In genomic region chr2:110678457-110679336, GRCh38 we compare ENCODE assay signal across 9 cellular contexts. TPM values are rescaled to one million over a fixed set of nuclear protein-coding genes. Genes with fewer than 3 reads are reported as not detected.
DNase-seq lines count a peak whose midpoint lies in the region; ATAC-seq and TF ChIP-seq lines count a peak whose summit lies in the region.
"Had no signal": no experiment of that assay in that cellular context is flagged by ENCODE, and none has a peak within 500 bp of the region (broad histone marks: within the 10 kb centered on the region; RNA-seq: fewer than 3 reads in every experiment).

No MANE protein-coding gene starts in this region.

- peak overlapping the region; percentile 97 to 98 (median 97) for H3K27ac Mint-ChIP-seq in nephron

- TF ChIP-seq POLR2A in NB4 (IDR thresholded peaks at IDR 0.05; ENCODE audit: extremely low read depth, insufficient read length): no peak

- no peaks in the 10 kb centered on the region for H3K36me3 ChIP-seq in fibroblast of lung (ENCODE audit: control insufficient read depth, insufficient read depth, low read length)

- no peaks in the 10 kb centered on the region for H3K9me3 Mint-ChIP-seq in nephron

- peak in 2 of 3 experiments; percentile 76 to 81 for DNase-seq in NCI-H1417 (lab: John Stamatoyannopoulos, UW)
- no peak for DNase-seq in NCI-H1417 treated with DMSO at 0.1 percent for 48 hours (lab: John Stamatoyannopoulos, UW)
- peak; percentile 73 for DNase-seq in NB4 (ENCODE audit: low read depth)
- DNase-seq in activated CD8-positive, alpha-beta memory T cell treated with anti-CD3 and anti-CD28 coated beads, Interleukin-2, amount 50 U/mL, for 48 hours: peak; percentile 66
- DNase-seq in fibroblast of lung (ENCODE audit: low read depth in 2 of 2): peak; percentile 25 to 27
- no peak for DNase-seq in ureter (ENCODE audit: low spot score)

- no peaks in the 10 kb centered on the region for H3K36me3 Mint-ChIP-seq in nephron (ENCODE audit: low read depth)

- no peaks in the 10 kb centered on the region for H3K9me3 ChIP-seq in fibroblast of lung (ENCODE audit: control insufficient read depth, insufficient read depth, low read depth, low read length)

- H3K4me3 Mint-ChIP-seq in nephron: peak overlapping the region; percentile 91 to 95 (median 95)

- peaks cover under 1% of the 10 kb centered on the region for H3K27me3 ChIP-seq in fibroblast of lung (ENCODE audit: control insufficient read depth, insufficient read depth, low read length)

- H3K4me2 ChIP-seq in fibroblast of lung (ENCODE audit: extremely low read depth, insufficient read depth, low read length): peak overlapping the region; percentile 95

- peak overlapping the region; percentile 94 for H2AFZ ChIP-seq in fibroblast of lung (ENCODE audit: low read length)

- H3K27ac ChIP-seq in fibroblast of lung (ENCODE audit: insufficient read depth, low read length): peak overlapping the region; percentile 80

- peak overlapping the region; percentile 95 for H3K4me3 ChIP-seq in NB4 (ENCODE audit: low read depth, low read length)
- peak overlapping the region; percentile 69 to 98 (median 90) for H3K4me3 ChIP-seq in fibroblast of lung (replicated peaks in 1 of 4; ENCODE audit: control extremely low read depth in 1 of 4, insufficient read depth in 1 of 4, low read depth in 3 of 4, low read length in 4 of 4)

- peak overlapping the region; percentile 71 for H3K9ac ChIP-seq in fibroblast of lung (ENCODE audit: insufficient read depth, low read length)

- TF ChIP-seq CTCF in NB4 (IDR thresholded peaks at IDR 0.05; ENCODE audit: low read depth, low read length): no peak
- TF ChIP-seq CTCF in fibroblast of lung (conservative IDR thresholded peaks at IDR 0.05 in 1 of 2, IDR thresholded peaks at IDR 0.05 in 1 of 2; ENCODE audit: low read depth in 1 of 2, low read length in 2 of 2): no peak
- TF ChIP-seq CTCF in nephron (IDR thresholded peaks at IDR 0.05; ENCODE audit: unreplicated experiment in 3 of 3): no peak

- H3K27me3 Mint-ChIP-seq in nephron (ENCODE audit: low read depth): peaks cover 8% of the 10 kb centered on the region

- peaks cover 36% of the 10 kb centered on the region for H3K4me1 Mint-ChIP-seq in nephron

- H3K4me1 ChIP-seq in fibroblast of lung (ENCODE audit: control insufficient read depth, extremely low read depth, insufficient read depth, low read length): peaks cover 8% of the 10 kb centered on the region

- ATAC-seq in HG02938 (IDR thresholded peaks at IDR 0.05; ENCODE audit: unreplicated experiment): no peak

- H4K20me1 ChIP-seq in fibroblast of lung (ENCODE audit: control insufficient read depth, extremely low read depth, insufficient read depth, low read length): no peaks in the 10 kb centered on the region

- peaks cover 32% of the 10 kb centered on the region for H3K79me2 ChIP-seq in fibroblast of lung (ENCODE audit: control insufficient read depth, insufficient read depth, low read length)

RNA-seq across cellular contexts. Expression of gene BUB1, which starts 0.8 kb away (rescaled TPM):
- total RNA-seq in fibroblast of lung (3.9 and 11.2 TPM in 2 replicates), ureter (1.4 TPM)
- 9.9 and 37.5 TPM in 2 replicates for polyA plus RNA-seq in fibroblast of lung
- 6.3 and 23.1 TPM in 2 replicates for polyA plus RNA-seq in fibroblast of lung (2012)
- polyA minus RNA-seq in fibroblast of lung (ENCODE audit: low replicate concordance): 2.4 and 10.3 TPM in 2 replicates

RNA-seq across cellular contexts. Expression of gene ACOXL, which starts 53.7 kb away (rescaled TPM):
- total RNA-seq in fibroblast of lung: not detected in 2 replicates
- polyA plus RNA-seq in fibroblast of lung: not detected in 2 replicates
- polyA plus RNA-seq in fibroblast of lung (2012): not detected in 2 replicates
- polyA minus RNA-seq in fibroblast of lung (ENCODE audit: low replicate concordance): not detected in 2 replicates
- 52.7 TPM for total RNA-seq in ureter
- total RNA-seq: dermis microvascular lymphatic vessel endothelial cell had no signal

Comparison
In these comparisons a context has a peak if more than half of its experiments do, and no peak if none do; other contexts are left out.
1. DNase-seq: peak in NCI-H1417 (2 of 3), NB4 (single experiment), activated CD8-positive, alpha-beta memory T cell treated with anti-CD3 and anti-CD28 coated beads, Interleukin-2, amount 50 U/mL, for 48 hours (single experiment) and fibroblast of lung (2 of 2); none in NCI-H1417 treated with DMSO at 0.1 percent for 48 hours (single experiment) and ureter (single experiment).
2. RNA of gene ACOXL, which starts 53.7 kb away (total RNA-seq): 52.7 TPM in ureter (single experiment); not detected in fibroblast of lung; every median in the first group is over 10 times any median in the second.